Comparison of ENCODE assay signal across 15 cellular contexts in genomic region chr3:107130089-107130700, GRCh38.
"Had no signal": no experiment of that assay in that cellular context is flagged by ENCODE, and none has a peak within 500 bp of the region (broad histone marks: within the 10 kb centered on the region; RNA-seq: fewer than 3 reads in every experiment).

No MANE protein-coding gene starts in this region.

- H3K4me1 Mint-ChIP-seq: activated B cell treated with CpG ODN at 0.5 μM for 24 hours; activated CD4-positive, alpha-beta T cell treated with anti-CD3 and anti-CD28 coated beads, Interleukin-2, amount 10 ng/mL, durations not matched to agents 7 days and 5 days had no signal

- H3K4me3 ChIP-seq: heart left ventricle, stomach, testis had no signal

- H3K9me3 Mint-ChIP-seq: activated B cell treated with CpG ODN at 0.5 μM for 24 hours; activated CD4-positive, alpha-beta T cell treated with anti-CD3 and anti-CD28 coated beads, Interleukin-2, amount 10 ng/mL, durations not matched to agents 7 days and 5 days had no signal

- H3K4me1 ChIP-seq: stomach had no signal

- ATAC-seq: effector memory CD8-positive, alpha-beta T cell had no signal

- DNase-seq: activated B cell treated with CpG ODN at 0.5 μM for 24 hours; activated CD4-positive, alpha-beta T cell treated with anti-CD3 and anti-CD28 coated beads, Interleukin-2, amount 10 ng/mL, durations not matched to agents 7 days and 5 days; activated CD8-positive, alpha-beta memory T cell treated with anti-CD3 and anti-CD28 coated beads for 24 hours; activated gamma-delta T cell treated with Interleukin-2 at 50 U/mL for 16 hours; cerebellar nuclear complex; dermis blood vessel endothelial cell; effector memory CD8-positive, alpha-beta T cell; heart left ventricle; stimulated activated CD4-positive, alpha-beta T cell treated with anti-CD3 and anti-CD28 coated beads, Interleukin-2, amount 100 ng/mL, for 48 hours; stomach; SW 1271; testis had no signal

- H3K27me3 ChIP-seq: heart left ventricle, neutrophil, stomach, testis had no signal

- FAIRE-seq: frontal cortex had no signal

- H3K27ac Mint-ChIP-seq: activated B cell treated with CpG ODN at 0.5 μM for 24 hours; activated CD4-positive, alpha-beta T cell treated with anti-CD3 and anti-CD28 coated beads, Interleukin-2, amount 10 ng/mL, durations not matched to agents 7 days and 5 days; activated naive CD8-positive, alpha-beta T cell; effector memory CD8-positive, alpha-beta T cell had no signal

- H3K27me3 Mint-ChIP-seq: activated B cell treated with CpG ODN at 0.5 μM for 24 hours; activated naive CD8-positive, alpha-beta T cell had no signal

- H3K36me3 ChIP-seq: heart left ventricle, neutrophil, stomach had no signal

- H3K4me3 Mint-ChIP-seq: activated B cell treated with CpG ODN at 0.5 μM for 24 hours; activated CD4-positive, alpha-beta T cell treated with anti-CD3 and anti-CD28 coated beads, Interleukin-2, amount 10 ng/mL, durations not matched to agents 7 days and 5 days; activated naive CD8-positive, alpha-beta T cell; effector memory CD8-positive, alpha-beta T cell had no signal

- H3K9me3 ChIP-seq: neutrophil, stomach, testis had no signal

- H3K36me3 Mint-ChIP-seq: activated naive CD8-positive, alpha-beta T cell had no signal

- H3K27ac ChIP-seq: heart left ventricle, neutrophil, stomach had no signal
